Comparison of ENCODE assay signal across 8 cellular contexts in the genomic region with DNA sequence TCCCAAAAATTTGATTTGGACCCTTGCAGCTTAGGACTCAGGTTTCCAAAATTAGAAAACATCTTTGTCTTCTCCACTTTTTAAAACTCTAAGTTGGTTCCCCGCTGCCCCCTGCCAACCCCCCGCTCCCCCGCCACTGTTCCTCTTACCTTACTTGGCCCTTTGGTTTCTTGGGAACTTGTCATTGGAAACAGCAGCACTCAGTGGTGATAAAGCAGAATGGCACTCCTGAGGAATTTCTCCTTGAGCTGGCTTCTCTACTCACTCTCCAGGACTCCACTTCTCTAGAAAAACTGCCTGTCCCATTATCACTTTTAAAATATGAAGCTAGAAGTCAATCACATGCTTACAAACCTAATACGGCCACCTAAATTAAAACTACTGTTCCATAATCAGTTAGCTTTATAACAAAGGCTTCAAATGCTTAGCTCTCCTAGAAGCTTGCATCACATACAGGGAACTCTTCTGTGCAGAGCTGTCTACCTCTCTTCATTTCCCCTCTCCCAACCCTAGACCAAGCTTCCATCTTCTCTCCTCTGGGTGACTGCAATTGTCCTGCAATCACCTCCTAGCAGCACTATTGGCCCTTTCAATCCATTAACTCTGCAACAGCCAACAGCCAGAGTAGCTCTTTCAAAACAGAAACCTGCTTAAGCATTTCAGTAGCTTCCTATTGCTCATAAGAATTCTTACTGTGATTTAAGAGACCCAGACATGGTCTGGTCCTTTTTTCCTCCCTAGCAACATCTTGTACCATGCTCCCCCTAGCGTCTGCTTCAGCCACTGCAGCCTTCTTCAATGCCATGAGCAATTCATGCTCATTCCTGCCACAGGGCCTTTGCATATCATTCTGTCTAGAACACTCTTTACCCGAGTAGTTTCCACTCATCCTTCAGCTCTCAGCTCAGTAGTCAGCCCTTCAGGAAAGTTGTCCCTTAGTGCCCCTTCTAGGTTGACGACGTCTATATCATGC.
DNase-seq lines count a peak whose midpoint lies in the region; ATAC-seq lines count a peak whose summit lies in the region.

No MANE protein-coding gene starts in this region.

- no peak overlapping the region for H3K27ac Mint-ChIP-seq in memory B cell

- peak; percentile 86 for ATAC-seq in GM18519 (IDR thresholded peaks at IDR 0.05; ENCODE audit: low FRiP score, unreplicated experiment)
- ATAC-seq in HG02981 (IDR thresholded peaks at IDR 0.05; ENCODE audit: unreplicated experiment) = peak; percentile 88
- peak; percentile 72 for ATAC-seq in memory B cell (ENCODE audit: low read depth)

- no peak overlapping the region for H3K4me3 Mint-ChIP-seq in memory B cell

- H3K27me3 Mint-ChIP-seq in memory B cell = peaks cover 6% of the 10 kb centered on the region

- H3K36me3 Mint-ChIP-seq in memory B cell = no peaks in the 10 kb centered on the region

- no peaks in the 10 kb centered on the region for H3K9me3 Mint-ChIP-seq in memory B cell

- H3K4me1 Mint-ChIP-seq in memory B cell = no peaks in the 10 kb centered on the region

- DNase-seq in AG08395 (ENCODE audit: low spot score) = peak; percentile 66
- DNase-seq in NCI-H524 treated with DMSO at 0.1 percent for 48 hours (lab: John Stamatoyannopoulos, UW) = peak; percentile 4
- peak; percentile 86 to 88 for DNase-seq in activated CD4-positive, alpha-beta T cell treated with anti-CD3 and anti-CD28 coated beads, Interleukin-2, amount 50 U/mL, for 48 hours
- peak; percentile 37 for DNase-seq in effector CD8-positive, alpha-beta T cell (lab: John Stamatoyannopoulos, UW)
- peak; percentile 59 to 62 for DNase-seq in memory B cell (ENCODE audit: low spot score in 2 of 2)
- peak; percentile 24 to 31 for DNase-seq in stimulated activated CD8-positive, alpha-beta memory T cell treated with anti-CD3 and anti-CD28 coated beads, Interleukin-2, amount 100 ng/mL, for 1 hour (ENCODE audit: low read depth in 2 of 2)

Comparison
In these comparisons a context has a peak if more than half of its experiments do, and no peak if none do; other contexts are left out.
1. Peak in every context shown above with its lines: DNase-seq and ATAC-seq.
2. DNase-seq: peak in every context shown above with its lines; median percentile 87 in activated CD4-positive, alpha-beta T cell treated with anti-CD3 and anti-CD28 coated beads, Interleukin-2, amount 50 U/mL, for 48 hours; 66 in AG08395; 60 in memory B cell; 37 in effector CD8-positive, alpha-beta T cell; 28 in stimulated activated CD8-positive, alpha-beta memory T cell treated with anti-CD3 and anti-CD28 coated beads, Interleukin-2, amount 100 ng/mL, for 1 hour; 4 in NCI-H524 treated with DMSO at 0.1 percent for 48 hours.